In the genomic region with DNA sequence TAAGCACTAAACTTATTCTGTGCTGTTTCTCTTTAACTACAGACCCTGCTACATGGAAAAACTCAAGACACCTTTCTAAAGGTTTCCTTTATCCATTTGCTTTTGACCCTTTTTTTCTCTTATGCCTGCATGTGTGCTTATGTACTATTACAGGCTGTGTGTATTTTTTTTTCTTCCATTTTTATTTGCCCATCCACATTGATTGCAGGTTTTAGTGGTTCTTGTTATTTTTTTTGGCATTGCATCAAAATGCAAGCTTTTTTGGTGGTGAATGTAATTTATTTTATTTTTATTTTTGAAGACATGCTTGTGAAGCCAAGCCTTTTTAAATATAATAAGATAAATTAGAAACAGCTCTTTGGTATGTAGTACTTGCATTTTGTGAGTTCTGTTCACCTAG, we compare ENCODE assay signal across 31 cellular contexts.
"Had no signal": no experiment of that assay in that cellular context is flagged by ENCODE, and none has a peak within 500 bp of the region (broad histone marks: within the 10 kb centered on the region; RNA-seq: fewer than 3 reads in every experiment).

No MANE protein-coding gene starts in this region.

- H3K27me3 ChIP-seq: adrenal gland, body of pancreas, esophagus muscularis mucosa, foreskin keratinocyte, gastrocnemius medialis, heart right ventricle had no signal

- H3K27ac Mint-ChIP-seq: activated B cell treated with CpG ODN at 0.5 μM for 24 hours; activated CD4-positive, alpha-beta memory T cell treated with anti-CD3 and anti-CD28 coated beads for 36 hours; activated naive CD8-positive, alpha-beta T cell; activated naive CD8-positive, alpha-beta T cell treated with anti-CD3 and anti-CD28 coated beads, Interleukin-2, amount 50 U/mL, for 24 hours; effector memory CD8-positive, alpha-beta T cell had no signal

- H3K9me3 Mint-ChIP-seq: activated B cell treated with CpG ODN at 0.5 μM for 24 hours; activated CD4-positive, alpha-beta memory T cell treated with anti-CD3 and anti-CD28 coated beads for 36 hours; activated CD4-positive, alpha-beta T cell treated with anti-CD3 and anti-CD28 coated beads, Interleukin-2, amount 10 ng/mL, durations not matched to agents 24 days and 14 days; activated naive CD8-positive, alpha-beta T cell treated with anti-CD3 and anti-CD28 coated beads, Interleukin-2, amount 50 U/mL, for 24 hours; activated T-helper 17 cell treated with anti-CD3 and anti-CD28 coated beads, Interleukin-2, amount 50 U/mL, for 72 hours; effector memory CD8-positive, alpha-beta T cell had no signal

- H3K9me3 ChIP-seq: adrenal gland, body of pancreas, esophagus muscularis mucosa, gastrocnemius medialis, heart right ventricle had no signal

- DNase-seq: activated B cell treated with CpG ODN at 0.5 μM for 24 hours; activated CD4-positive, alpha-beta memory T cell treated with anti-CD3 and anti-CD28 coated beads for 36 hours; activated CD4-positive, alpha-beta T cell treated with anti-CD3 and anti-CD28 coated beads, Interleukin-2, amount 10 ng/mL, durations not matched to agents 24 days and 14 days; activated CD8-positive, alpha-beta memory T cell treated with anti-CD3 and anti-CD28 coated beads, Interleukin-2, amount 10 ng/mL, durations not matched to agents 7 days and 5 days; activated CD8-positive, alpha-beta memory T cell treated with anti-CD3 and anti-CD28 coated beads, Interleukin-2, amount 50 U/mL, for 4 hours; activated CD8-positive, alpha-beta T cell treated with anti-CD3 and anti-CD28 coated beads, Interleukin-2, amount 10 ng/mL, durations not matched to agents 7 days and 5 days; activated effector memory CD4-positive, alpha-beta T cell treated with Interleukin-2 at 50 U/mL for 16 hours; activated gamma-delta T cell treated with Interleukin-2 at 50 U/mL for 16 hours; activated naive CD4-positive, alpha-beta T cell treated with anti-CD3 and anti-CD28 coated beads, Interleukin-2, amount 50 U/mL, for 16 hours; activated naive CD4-positive, alpha-beta T cell treated with Interleukin-2 at 50 U/mL for 16 hours; activated naive CD8-positive, alpha-beta T cell treated with anti-CD3 and anti-CD28 coated beads, Interleukin-2, amount 50 U/mL, for 24 hours; activated T-cell treated with anti-CD3 and anti-CD28 coated beads, Interleukin-2, amount 50 U/mL, for 1 hour; adrenal gland; amygdala; aorta; body of pancreas; caudate nucleus; cortex of kidney; dermis blood vessel endothelial cell; effector CD4-positive, alpha-beta T cell; effector memory CD8-positive, alpha-beta T cell; foreskin keratinocyte; gastrocnemius medialis; heart right ventricle; T1000; WERI-Rb-1 had no signal

- H3K36me3 ChIP-seq: adrenal gland had no signal

- H3K4me3 ChIP-seq: adrenal gland, body of pancreas, esophagus muscularis mucosa, gastrocnemius medialis, heart right ventricle had no signal

- H3K4me1 ChIP-seq: adrenal gland, gastrocnemius medialis, heart right ventricle had no signal

- FAIRE-seq: colon had no signal

- H3K27me3 Mint-ChIP-seq: activated B cell treated with CpG ODN at 0.5 μM for 24 hours; activated CD4-positive, alpha-beta memory T cell treated with anti-CD3 and anti-CD28 coated beads for 36 hours; activated CD4-positive, alpha-beta T cell treated with anti-CD3 and anti-CD28 coated beads, Interleukin-2, amount 10 ng/mL, durations not matched to agents 24 days and 14 days; activated CD8-positive, alpha-beta memory T cell treated with anti-CD3 and anti-CD28 coated beads, Interleukin-2, amount 10 ng/mL, durations not matched to agents 7 days and 5 days; activated naive CD8-positive, alpha-beta T cell; activated naive CD8-positive, alpha-beta T cell treated with anti-CD3 and anti-CD28 coated beads, Interleukin-2, amount 50 U/mL, for 24 hours; activated T-helper 17 cell treated with anti-CD3 and anti-CD28 coated beads, Interleukin-2, amount 50 U/mL, for 72 hours; effector memory CD8-positive, alpha-beta T cell had no signal

- H3K4me3 Mint-ChIP-seq: activated B cell treated with CpG ODN at 0.5 μM for 24 hours; activated CD4-positive, alpha-beta memory T cell treated with anti-CD3 and anti-CD28 coated beads for 36 hours; activated CD8-positive, alpha-beta memory T cell treated with anti-CD3 and anti-CD28 coated beads, Interleukin-2, amount 10 ng/mL, durations not matched to agents 7 days and 5 days; activated CD8-positive, alpha-beta T cell treated with anti-CD3 and anti-CD28 coated beads, Interleukin-2, amount 10 ng/mL, durations not matched to agents 7 days and 5 days; activated naive CD8-positive, alpha-beta T cell; activated naive CD8-positive, alpha-beta T cell treated with anti-CD3 and anti-CD28 coated beads, Interleukin-2, amount 50 U/mL, for 24 hours; activated T-helper 17 cell treated with anti-CD3 and anti-CD28 coated beads, Interleukin-2, amount 50 U/mL, for 72 hours; effector memory CD8-positive, alpha-beta T cell had no signal

- H3K27ac ChIP-seq: adrenal gland, body of pancreas, esophagus muscularis mucosa, foreskin keratinocyte, gastrocnemius medialis, heart right ventricle, WERI-Rb-1 had no signal

- H3K4me1 Mint-ChIP-seq: activated B cell treated with CpG ODN at 0.5 μM for 24 hours; activated naive CD8-positive, alpha-beta T cell treated with anti-CD3 and anti-CD28 coated beads, Interleukin-2, amount 50 U/mL, for 24 hours; activated T-helper 17 cell treated with anti-CD3 and anti-CD28 coated beads, Interleukin-2, amount 50 U/mL, for 72 hours had no signal

- ATAC-seq: activated CD4-positive, CD25-positive, alpha-beta regulatory T cell treated with anti-CD3 and anti-CD28 coated beads, Interleukin-2, amount 50 U/mL, for 24 hours; activated naive CD8-positive, alpha-beta T cell treated with anti-CD3 and anti-CD28 coated beads, Interleukin-2, amount 50 U/mL, for 24 hours; activated T-helper 17 cell treated with anti-CD3 and anti-CD28 coated beads, Interleukin-2, amount 50 U/mL, for 72 hours; body of pancreas; effector memory CD8-positive, alpha-beta T cell; foreskin keratinocyte; gastrocnemius medialis; heart right ventricle had no signal
